ENCODE assay signal across 22 cellular contexts in the genomic region with DNA sequence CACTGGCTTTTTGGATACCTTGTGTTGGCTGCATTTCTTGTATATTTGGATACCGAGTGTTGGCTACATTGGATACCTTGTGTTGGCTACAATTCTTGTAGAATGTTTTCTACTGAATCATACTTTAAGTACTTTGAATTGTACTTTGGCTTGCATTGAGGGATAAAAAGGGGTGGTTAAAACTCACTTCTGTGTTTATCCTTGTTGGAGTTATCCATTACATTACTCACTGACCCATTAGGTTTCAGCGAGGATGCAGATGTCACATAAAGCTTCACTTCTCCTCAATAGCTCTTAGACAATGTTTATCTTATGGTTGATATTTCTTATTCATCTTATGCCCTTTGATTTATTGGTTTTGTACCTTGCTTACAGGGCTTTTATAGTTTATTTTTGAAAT.
"Had no signal": no experiment of that assay in that cellular context is flagged by ENCODE, and none has a peak within 500 bp of the region (broad histone marks: within the 10 kb centered on the region; RNA-seq: fewer than 3 reads in every experiment).

No MANE protein-coding gene starts in this region.

- H3K27ac ChIP-seq: esophagus squamous epithelium, prostate gland, sigmoid colon, stomach, tibial artery had no signal

- H3K9me3 ChIP-seq: esophagus squamous epithelium, prostate gland, sigmoid colon, stomach, tibial artery had no signal

- FAIRE-seq: endometrium, frontal cortex, keratinocyte had no signal

- H3K27me3 ChIP-seq: esophagus squamous epithelium, sigmoid colon, stomach, tibial artery had no signal

- H3K36me3 ChIP-seq: esophagus squamous epithelium, prostate gland, sigmoid colon, stomach, tibial artery had no signal

- H3K4me3 ChIP-seq: esophagus squamous epithelium, prostate gland, sigmoid colon, stomach, tibial artery had no signal

- DNase-seq: cortex of kidney; effector memory CD8-positive, alpha-beta T cell; erythroblast; esophagus squamous epithelium; mesendoderm; midbrain; naive thymus-derived CD8-positive, alpha-beta T cell; nephron progenitor cell; nucleus accumbens; right cardiac atrium; sigmoid colon; stimulated activated CD4-positive, alpha-beta T cell treated with anti-CD3 and anti-CD28 coated beads, Interleukin-2, amount 100 ng/mL, for 24 hours; stimulated activated CD4-positive, alpha-beta T cell treated with anti-CD3 and anti-CD28 coated beads, Interleukin-4, amount 100 ng/mL, for 24 hours; stimulated activated naive CD4-positive, alpha-beta T cell treated with Interleukin-2 at 50 U/mL for 16 hours; stomach; tibial artery had no signal

- ATAC-seq: effector memory CD8-positive, alpha-beta T cell; left lobe of liver; naive thymus-derived CD8-positive, alpha-beta T cell; stimulated activated effector memory CD8-positive, alpha-beta T cell treated with anti-CD3 and anti-CD28 coated beads, Interleukin-12 subunit alpha, Interleukin-12 subunit beta, amount 100 ng/mL, for 72 hours had no signal
